ENCODE assay signal across 18 cellular contexts in the genomic region with DNA sequence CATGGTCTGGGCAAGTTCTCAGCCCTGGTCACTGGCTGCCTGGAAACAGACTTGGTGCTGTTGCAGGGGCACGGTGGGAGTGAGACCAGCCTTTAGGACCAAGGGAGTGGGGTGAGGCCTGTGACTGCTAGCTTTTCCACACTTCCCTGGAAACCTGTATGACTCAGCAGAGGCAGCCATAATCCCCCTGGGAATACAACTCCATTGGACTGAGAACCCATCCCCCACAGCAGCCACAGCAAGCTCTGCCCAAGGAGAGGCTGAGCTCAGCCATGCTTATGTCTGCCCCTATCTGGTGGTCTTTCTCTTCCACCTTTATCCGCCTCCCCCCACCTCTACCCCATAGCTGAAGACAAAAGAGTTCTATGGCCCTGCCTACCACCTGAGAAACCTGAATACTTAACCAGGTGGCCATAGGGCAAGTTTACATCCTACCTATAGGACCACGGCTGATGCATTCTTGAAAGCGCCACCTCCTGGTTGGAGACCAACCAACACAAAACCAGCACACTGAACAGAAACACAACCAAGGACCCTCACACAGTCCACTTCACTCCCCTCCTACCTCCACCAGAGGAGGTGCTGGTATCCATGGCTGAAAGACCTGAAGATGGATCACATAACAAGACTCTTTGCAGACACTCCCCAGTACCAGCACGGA.
DNase-seq lines count a peak whose midpoint lies in the region; ATAC-seq, FAIRE-seq and TF ChIP-seq lines count a peak whose summit lies in the region.
"Had no signal": no experiment of that assay in that cellular context is flagged by ENCODE, and none has a peak within 500 bp of the region (broad histone marks: within the 10 kb centered on the region; RNA-seq: fewer than 3 reads in every experiment).

No MANE protein-coding gene starts in this region.

- H4K91ac ChIP-seq in H1 (replicated peaks; ENCODE audit: insufficient read length, low read length): no peak overlapping the region

- no peaks in the 10 kb centered on the region for H3K79me1 ChIP-seq in H1 (ENCODE audit: low read depth, low read length)

- TF ChIP-seq CTCF in 22Rv1 (IDR thresholded peaks at IDR 0.05) (peak; percentile 19; the same call in 1 of the 2 replicates), GM23338 (conservative IDR thresholded peaks at IDR 0.05; ENCODE audit: low read depth in 2 of 2) (peak; percentile 63 to 65), H1 (IDR thresholded peaks at IDR 0.05; ENCODE audit: control extremely low read depth in 1 of 3, insufficient read depth in 1 of 3, low read depth in 1 of 3, low read length in 3 of 3) (peak; percentile 41 to 53 (median 47)), tibial nerve (IDR thresholded peaks at IDR 0.05) (no peak)

- 0 out of 2 replicates have a peak overlapping the region, but pooled peaks have one; percentile 11 for H2AFZ ChIP-seq in GM23338
- no peak overlapping the region for H2AFZ ChIP-seq in H1 (ENCODE audit: low read length)
- H2AFZ ChIP-seq: PC-9 had no signal

- DNase-seq in GM23338 (ENCODE audit: low spot score) (peak; percentile 55), NAMALWA (ENCODE audit: low spot score) (peak; percentile 2), H1 (ENCODE audit: low read depth in 1 of 2, low spot score in 2 of 2) (peak in 1 of 2 experiments; percentile 53), amygdala (lab: John Stamatoyannopoulos, UW) (no peak), NCI-H2029 (lab: John Stamatoyannopoulos, UW) (no peak), tibial nerve (ENCODE audit: low spot score in 2 of 2) (no peak)
- DNase-seq in effector CD8-positive, alpha-beta T cell (lab: John Stamatoyannopoulos, UW): no peak
- DNase-seq: C1 segment of cervical spinal cord; GOT3; NCI-H1048; NCI-H1694; NCI-H69; NK-92 treated with Interleukin-12 subunit alpha and Interleukin-12 subunit beta, amount 100 ng/mL, for 24 hours; PC-9; T-helper 2 cell had no signal

- H2AK5ac ChIP-seq in H1 (ENCODE audit: low read depth, low read length): no peak overlapping the region

- H3K4me2 ChIP-seq in GM23338 (no peak overlapping the region), H1 (ENCODE audit: insufficient read depth in 1 of 2, low read depth in 2 of 2, low read length in 2 of 2) (no peak overlapping the region)
- H3K4me2 ChIP-seq: A549, PC-9 had no signal

- H3K9me2 ChIP-seq in GM23338 (ENCODE audit: insufficient read depth): peaks cover 6% of the 10 kb centered on the region

- H4K20me1 ChIP-seq in GM23338 (replicated peaks; ENCODE audit: insufficient read depth): no peaks in the 10 kb centered on the region
- no peaks in the 10 kb centered on the region for H4K20me1 ChIP-seq in H1 (replicated peaks in 1 of 2; ENCODE audit: control insufficient read depth in 1 of 2, insufficient read depth in 2 of 2, low read length in 2 of 2)

- POLR2A ChIA-PET in H1 (lab: Charles Lee; ENCODE audit: partially characterized antibody): interaction anchor here (0.6 kb wide), 1 partner anchor 8 kb away, joined by 3 read pairs; no protein-coding TSS in a partner anchor

- H2BK15ac ChIP-seq in H1 (ENCODE audit: low read length): no peak overlapping the region

- H3K56ac ChIP-seq in H1 (replicated peaks; ENCODE audit: insufficient read length, low read depth, low read length): no peak overlapping the region

- no peaks in the 10 kb centered on the region for H3F3A ChIP-seq in GM23338 (replicated peaks; ENCODE audit: low read depth)

- H4K8ac ChIP-seq in H1 (ENCODE audit: extremely low read depth, insufficient read depth, low read length): peak overlapping the region; percentile 4; the same call in 1 of the 2 replicates

- no peaks in the 10 kb centered on the region for H3K36me3 ChIP-seq in GM23338 (ENCODE audit: insufficient read depth)
- no peaks in the 10 kb centered on the region for H3K36me3 ChIP-seq in H1 (ENCODE audit: control insufficient read depth in 2 of 4, insufficient read depth in 4 of 4, low read length in 3 of 4)
- no peaks in the 10 kb centered on the region for H3K36me3 ChIP-seq in tibial nerve
- H3K36me3 ChIP-seq: SJCRH30 had no signal

- TF ChIP-seq RAD21 in H1 (IDR thresholded peaks at IDR 0.05 in 1 of 2, conservative IDR thresholded peaks at IDR 0.05 in 1 of 2; ENCODE audit: low read depth in 2 of 2, low read length in 2 of 2): peak; percentile 33 to 48

- H3K9ac ChIP-seq in H1 (replicated peaks in 1 of 4; ENCODE audit: extremely low read depth in 1 of 4, low read depth in 3 of 4, low read length in 3 of 4): no peak overlapping the region

- H3K4me3 Mint-ChIP-seq in GM23338: no peak overlapping the region

- H3K4me3 ChIP-seq in GM23338 (no peak overlapping the region), H1 (ENCODE audit: extremely low read depth in 1 of 4, insufficient read depth in 2 of 4, low read depth in 3 of 4, low read length in 4 of 4) (no peak overlapping the region), tibial nerve (no peak overlapping the region)
- H3K4me3 ChIP-seq: A549, PC-9, SJCRH30 had no signal

- no peak overlapping the region for H3K27ac ChIP-seq in 22Rv1
- H3K27ac ChIP-seq in GM23338 (ENCODE audit: low read depth): no peak overlapping the region
- no peak overlapping the region for H3K27ac ChIP-seq in H1 (ENCODE audit: low read depth, low read length)
- H3K27ac ChIP-seq in tibial nerve: no peak overlapping the region
- H3K27ac ChIP-seq: A549, PC-9, SJCRH30 had no signal

- H3K79me2 ChIP-seq in GM23338 (replicated peaks; ENCODE audit: insufficient read depth) (no peaks in the 10 kb centered on the region), H1 (ENCODE audit: control insufficient read depth in 1 of 2, insufficient read depth in 2 of 2, low read length in 2 of 2) (no peaks in the 10 kb centered on the region; a peak in 1 of 4 replicates)

- no peaks in the 10 kb centered on the region for H3K23me2 ChIP-seq in H1 (ENCODE audit: low read depth, low read length)

- H3K4me1 Mint-ChIP-seq in GM23338: peaks cover 14% of the 10 kb centered on the region

- H3K36me3 Mint-ChIP-seq in GM23338 (ENCODE audit: low read depth): peaks cover 7% of the 10 kb centered on the region; the same call in 2 of the 3 replicates

- no peak overlapping the region for H4K5ac ChIP-seq in H1 (ENCODE audit: insufficient read length, low read depth, low read length)

- no peak overlapping the region for H2BK12ac ChIP-seq in H1 (ENCODE audit: low read depth, low read length)

- no peak for FAIRE-seq in H1 (lab: Jason Lieb, UNC)
- FAIRE-seq: A549 had no signal

- H3K4me1 ChIP-seq in GM23338 (ENCODE audit: insufficient read depth) (peaks cover 2% of the 10 kb centered on the region; the same call in 1 of the 2 replicates), H1 (replicated peaks in 1 of 4; ENCODE audit: control insufficient read depth in 3 of 4, insufficient read depth in 4 of 4, low read length in 3 of 4) (peaks cover 0 to 4% (median 2%) of the 10 kb centered on the region in 4 experiments; a peak in 3 of 7 replicates), tibial nerve (no peaks in the 10 kb centered on the region)
- H3K4me1 ChIP-seq: A549, SJCRH30 had no signal

- no peak overlapping the region for H3K14ac ChIP-seq in H1 (ENCODE audit: insufficient read length)

- H3K23ac ChIP-seq in H1 (ENCODE audit: insufficient read length): no peak overlapping the region

- H2BK120ac ChIP-seq in H1 (replicated peaks; ENCODE audit: low read depth, low read length): no peak overlapping the region

- H3K27me3 ChIP-seq in GM23338 (ENCODE audit: insufficient read depth) (no peaks in the 10 kb centered on the region), H1 (replicated peaks in 1 of 4; ENCODE audit: control insufficient read depth in 3 of 4, extremely low read depth in 1 of 4, insufficient read depth in 3 of 4, low read length in 3 of 4) (no peaks in the 10 kb centered on the region), tibial nerve (no peaks in the 10 kb centered on the region)

- no peak overlapping the region for H3K27ac Mint-ChIP-seq in GM23338

- H3K9me3 ChIP-seq in H1 (ENCODE audit: insufficient read depth in 2 of 2, low read depth in 1 of 2, low read length in 1 of 2) (0 out of 4 replicates have a peak, but pooled peaks cover 0 to 2% of the 10 kb centered on the region in 2 experiments), tibial nerve (peaks cover 0 to 18% (median 0%) of the 10 kb centered on the region in 4 donors)
- H3K9me3 ChIP-seq: SJCRH30 had no signal

- CTCF ChIA-PET in H1 (lab: Charles Lee; ENCODE audit: partially characterized antibody): interaction anchor here (0.9 to 1.6 kb wide), 8 partner anchors 12 to 627 kb away, joined by 3 to 6 read pairs (median 3); no protein-coding TSS in a partner anchor

- no peak for ATAC-seq in GM23338
- ATAC-seq: A549 had no signal

- no peak overlapping the region for H2BK5ac ChIP-seq in H1 (ENCODE audit: low read depth, low read length)

- H2BK20ac ChIP-seq in H1 (ENCODE audit: low read length): no peak overlapping the region

- WGBS in H1 (ENCODE audit: extremely low coverage in 1 of 2, insufficient coverage in 1 of 2, insufficient read length in 1 of 2, insufficient replicate concordance in 2 of 2, low coverage in 1 of 2, low lambda C conversion rate in 2 of 2, missing lambda C conversion rate in 1 of 2), 2 experiments: 88% methylated on average over 5 of the region's 5 CpGs; no CpG with 5 or more reads in 1 of the 2 experiments
- 92 to 96% methylated on average over 4 to 5 of the region's 5 CpGs for WGBS in tibial nerve, 2 donors

- H3K27me3 Mint-ChIP-seq in GM23338 (ENCODE audit: insufficient read depth, low read depth, poor library complexity): peaks cover 3% of the 10 kb centered on the region

- H3K9me3 Mint-ChIP-seq in GM23338: peaks cover 8% of the 10 kb centered on the region

- H3K18ac ChIP-seq in H1 (ENCODE audit: extremely low read depth, low read length): no peak overlapping the region

- TF ChIP-seq POLR2A in H1 (IDR thresholded peaks at IDR 0.05; ENCODE audit: control extremely low read depth in 1 of 2, low read depth in 2 of 2, low read length in 2 of 2): no peak
- TF ChIP-seq POLR2A in tibial nerve (IDR thresholded peaks at IDR 0.05): no peak

- H3K4ac ChIP-seq in H1 (replicated peaks; ENCODE audit: insufficient read length, low read depth, low read length): no peak overlapping the region

- TF ChIP-seq EP300 in H1 (IDR thresholded peaks at IDR 0.05; ENCODE audit: borderline replicate concordance in 1 of 2, low read depth in 2 of 2, low read length in 2 of 2) (no peak), tibial nerve (IDR thresholded peaks at IDR 0.05) (no peak)

TF ChIP-seq in GM23338, 12 proteins besides CTCF, POLR2A, EP300 and RAD21 (continues in another document):
- TF ChIP-seq NANOG (IDR thresholded peaks at IDR 0.05; ENCODE audit: borderline replicate concordance): no peak
- no peak for TF ChIP-seq ZNF331 (CRISPR knock-in tag; IDR thresholded peaks at IDR 0.05; ENCODE audit: low read depth)
- no peak for TF ChIP-seq CREB1 (CRISPR knock-in tag; IDR thresholded peaks at IDR 0.05; ENCODE audit: low read depth)
- TF ChIP-seq STAT1 (IDR thresholded peaks at IDR 0.05; ENCODE audit: unreplicated experiment): no peak

TF ChIP-seq in H1, 55 proteins besides CTCF, POLR2A, EP300 and RAD21 (continues in another document):
- no peak for TF ChIP-seq JUN (IDR thresholded peaks at IDR 0.05; ENCODE audit: low read depth, low read length)
- TF ChIP-seq, protein P1, sequence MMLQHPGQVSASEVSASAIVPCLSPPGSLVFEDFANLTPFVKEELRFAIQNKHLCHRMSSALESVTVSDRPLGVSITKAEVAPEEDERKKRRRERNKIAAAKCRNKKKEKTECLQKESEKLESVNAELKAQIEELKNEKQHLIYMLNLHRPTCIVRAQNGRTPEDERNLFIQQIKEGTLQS (IDR thresholded peaks at IDR 0.05; ENCODE audit: insufficient read depth, low read depth, low read length): no peak

Comparison
In these comparisons a context has a peak if more than half of its experiments do, and no peak if none do; other contexts are left out.
1. CTCF ChIP-seq: peak in 22Rv1 (single experiment), GM23338 (2 of 2) and H1 (3 of 3); none in tibial nerve (0 of 5).
2. DNase-seq: peak in GM23338 (single experiment) and NAMALWA (single experiment); none in effector CD8-positive, alpha-beta T cell (single experiment), amygdala (0 of 56), NCI-H2029 (single experiment) and tibial nerve (0 of 2).